ENCODE assay signal across 20 cellular contexts in genomic region chr1:197184190-197184589, GRCh38.
"Had no signal": no experiment of that assay in that cellular context is flagged by ENCODE, and none has a peak within 500 bp of the region (broad histone marks: within the 10 kb centered on the region; RNA-seq: fewer than 3 reads in every experiment).

No MANE protein-coding gene starts in this region.

- H3K4me3 Mint-ChIP-seq: activated CD4-positive, alpha-beta memory T cell treated with anti-CD3 and anti-CD28 coated beads for 36 hours; activated CD4-positive, alpha-beta T cell treated with anti-CD3 and anti-CD28 coated beads for 36 hours; activated CD8-positive, alpha-beta memory T cell treated with anti-CD3 and anti-CD28 coated beads, Interleukin-2, amount 10 ng/mL, durations not matched to agents 7 days and 5 days; activated T-cell treated with anti-CD3 and anti-CD28 coated beads, Interleukin-2, amount 50 U/mL, for 4 hours; nephron progenitor cell; stimulated activated naive B cell treated with anti-CD40 and anti-IgM and Interleukin-4, amounts not matched to agents 10 μg/mL and 1 μg/mL and 100 μg/mL, for 72 hours had no signal

- H3K9me3 Mint-ChIP-seq: activated CD4-positive, alpha-beta memory T cell treated with anti-CD3 and anti-CD28 coated beads for 36 hours; activated naive CD4-positive, alpha-beta T cell treated with anti-CD3 and anti-CD28 coated beads, Interleukin-2, amount 50 U/mL, for 72 hours; activated T-cell treated with anti-CD3 and anti-CD28 coated beads, Interleukin-2, amount 50 U/mL, for 4 hours; stimulated activated naive B cell treated with anti-CD40 and anti-IgM and Interleukin-4, amounts not matched to agents 10 μg/mL and 1 μg/mL and 100 μg/mL, for 72 hours had no signal

- H3K4me3 ChIP-seq: body of pancreas, colonic mucosa, esophagus squamous epithelium, skin epidermis, tibial nerve had no signal

- H3K27me3 ChIP-seq: body of pancreas, colonic mucosa, esophagus squamous epithelium, tibial nerve had no signal

- DNase-seq: activated CD4-positive, alpha-beta memory T cell treated with anti-CD3 and anti-CD28 coated beads for 36 hours; activated CD4-positive, alpha-beta T cell treated with anti-CD3 and anti-CD28 coated beads for 36 hours; activated CD8-positive, alpha-beta memory T cell treated with anti-CD3 and anti-CD28 coated beads, Interleukin-2, amount 10 ng/mL, durations not matched to agents 7 days and 5 days; activated effector memory CD4-positive, alpha-beta T cell treated with Interleukin-2 at 50 U/mL for 16 hours; activated T-cell treated with anti-CD3 and anti-CD28 coated beads, Interleukin-2, amount 50 U/mL, for 4 hours; amygdala; body of pancreas; caudate nucleus; colonic mucosa; esophagus squamous epithelium; foreskin melanocyte; nephron progenitor cell; occipital lobe; stimulated activated CD4-positive, alpha-beta T cell treated with anti-CD3 and anti-CD28 coated beads, Interleukin-15, amount 100 ng/mL, for 24 hours; stimulated activated CD4-positive, alpha-beta T cell treated with anti-CD3 and anti-CD28 coated beads, Interleukin-4, amount 100 ng/mL, for 1 hour; stimulated activated naive B cell treated with anti-CD40 and anti-IgM and Interleukin-4, amounts not matched to agents 10 μg/mL and 1 μg/mL and 100 μg/mL, for 72 hours; T-helper 1 cell had no signal

- H3K27ac Mint-ChIP-seq: activated CD4-positive, alpha-beta memory T cell treated with anti-CD3 and anti-CD28 coated beads for 36 hours; activated CD4-positive, alpha-beta T cell treated with anti-CD3 and anti-CD28 coated beads for 36 hours; activated CD8-positive, alpha-beta memory T cell treated with anti-CD3 and anti-CD28 coated beads, Interleukin-2, amount 10 ng/mL, durations not matched to agents 7 days and 5 days; activated naive CD4-positive, alpha-beta T cell treated with anti-CD3 and anti-CD28 coated beads, Interleukin-2, amount 50 U/mL, for 72 hours; nephron progenitor cell; stimulated activated naive B cell treated with anti-CD40 and anti-IgM and Interleukin-4, amounts not matched to agents 10 μg/mL and 1 μg/mL and 100 μg/mL, for 72 hours had no signal

- H3K27me3 Mint-ChIP-seq: activated CD4-positive, alpha-beta memory T cell treated with anti-CD3 and anti-CD28 coated beads for 36 hours; activated CD4-positive, alpha-beta T cell treated with anti-CD3 and anti-CD28 coated beads for 36 hours; activated CD8-positive, alpha-beta memory T cell treated with anti-CD3 and anti-CD28 coated beads, Interleukin-2, amount 10 ng/mL, durations not matched to agents 7 days and 5 days; stimulated activated naive B cell treated with anti-CD40 and anti-IgM and Interleukin-4, amounts not matched to agents 10 μg/mL and 1 μg/mL and 100 μg/mL, for 72 hours had no signal

- H3K4me1 ChIP-seq: colonic mucosa, esophagus squamous epithelium, tibial nerve had no signal

- H3K4me1 Mint-ChIP-seq: activated CD8-positive, alpha-beta memory T cell treated with anti-CD3 and anti-CD28 coated beads, Interleukin-2, amount 10 ng/mL, durations not matched to agents 7 days and 5 days; nephron progenitor cell had no signal

- H3K27ac ChIP-seq: body of pancreas, colonic mucosa, esophagus squamous epithelium, skin epidermis, tibial nerve had no signal

- ATAC-seq: activated CD4-positive, alpha-beta T cell treated with anti-CD3 and anti-CD28 coated beads for 36 hours; activated CD8-positive, alpha-beta memory T cell treated with anti-CD3 and anti-CD28 coated beads, Interleukin-2, amount 10 ng/mL, durations not matched to agents 7 days and 5 days; activated naive CD4-positive, alpha-beta T cell treated with anti-CD3 and anti-CD28 coated beads, Interleukin-2, amount 50 U/mL, for 72 hours; activated T-cell treated with anti-CD3 and anti-CD28 coated beads, Interleukin-2, amount 50 U/mL, for 4 hours; body of pancreas; stimulated activated naive B cell treated with anti-CD40 and anti-IgM and Interleukin-4, amounts not matched to agents 10 μg/mL and 1 μg/mL and 100 μg/mL, for 72 hours had no signal

- H3K9me3 ChIP-seq: body of pancreas, colonic mucosa, esophagus squamous epithelium, tibial nerve had no signal
